Comparison of ENCODE assay signal across 15 cellular contexts in genomic region chr2:239337122-239337876, GRCh38.
DNase-seq lines count a peak whose midpoint lies in the region; ATAC-seq and TF ChIP-seq lines count a peak whose summit lies in the region.
"Had no signal": no experiment of that assay in that cellular context is flagged by ENCODE, and none has a peak within 500 bp of the region (broad histone marks: within the 10 kb centered on the region; RNA-seq: fewer than 3 reads in every experiment).

No MANE protein-coding gene starts in this region.

- H3K4me1 Mint-ChIP-seq in activated CD8-positive, alpha-beta T cell treated with anti-CD3 and anti-CD28 coated beads, Interleukin-2, amount 10 ng/mL, durations not matched to agents 7 days and 5 days (ENCODE audit: low read depth) = peaks cover 35% of the 10 kb centered on the region
- H3K4me1 Mint-ChIP-seq in MCF 10A (ENCODE audit: insufficient read depth, unreplicated experiment) = no peaks in the 10 kb centered on the region

- H3K27ac ChIP-seq in DND-41 (ENCODE audit: low read length) (peak overlapping the region; percentile 53), angular gyrus (ENCODE audit: low read depth, low read length) (peak overlapping the region; percentile 53)
- H3K27ac ChIP-seq: parathyroid adenoma had no signal

- no peaks in the 10 kb centered on the region for H3K9me3 Mint-ChIP-seq in activated CD8-positive, alpha-beta T cell treated with anti-CD3 and anti-CD28 coated beads, Interleukin-2, amount 10 ng/mL, durations not matched to agents 7 days and 5 days (ENCODE audit: insufficient read depth)
- H3K9me3 Mint-ChIP-seq in MCF 10A (ENCODE audit: unreplicated experiment) = no peaks in the 10 kb centered on the region
- H3K9me3 Mint-ChIP-seq: activated naive CD8-positive, alpha-beta T cell treated with anti-CD3 and anti-CD28 coated beads, Interleukin-2, amount 50 U/mL, for 24 hours had no signal

- H3K27me3 ChIP-seq in DND-41 (ENCODE audit: insufficient read depth, low read length, poor library complexity) = no peaks in the 10 kb centered on the region

- H3K79me2 ChIP-seq in DND-41 (ENCODE audit: insufficient read depth, low read length) = peaks cover 100% of the 10 kb centered on the region

- no peak overlapping the region for H3K27ac Mint-ChIP-seq in activated CD8-positive, alpha-beta T cell treated with anti-CD3 and anti-CD28 coated beads, Interleukin-2, amount 10 ng/mL, durations not matched to agents 7 days and 5 days
- no peak overlapping the region for H3K27ac Mint-ChIP-seq in MCF 10A (ENCODE audit: low read depth, unreplicated experiment)
- H3K27ac Mint-ChIP-seq: activated naive CD8-positive, alpha-beta T cell treated with anti-CD3 and anti-CD28 coated beads, Interleukin-2, amount 50 U/mL, for 24 hours had no signal

- peaks cover 90% of the 10 kb centered on the region for H3K4me1 ChIP-seq in DND-41 (ENCODE audit: insufficient read depth, low read length)
- H3K4me1 ChIP-seq: parathyroid adenoma had no signal

- H3K27me3 Mint-ChIP-seq in activated CD8-positive, alpha-beta T cell treated with anti-CD3 and anti-CD28 coated beads, Interleukin-2, amount 10 ng/mL, durations not matched to agents 7 days and 5 days (ENCODE audit: low read depth) = peaks cover 10% of the 10 kb centered on the region
- no peaks in the 10 kb centered on the region for H3K27me3 Mint-ChIP-seq in MCF 10A (ENCODE audit: insufficient read depth, unreplicated experiment)
- H3K27me3 Mint-ChIP-seq: activated naive CD8-positive, alpha-beta T cell treated with anti-CD3 and anti-CD28 coated beads, Interleukin-2, amount 50 U/mL, for 24 hours had no signal

- H3K4me3 Mint-ChIP-seq in activated CD8-positive, alpha-beta T cell treated with anti-CD3 and anti-CD28 coated beads, Interleukin-2, amount 10 ng/mL, durations not matched to agents 7 days and 5 days = no peak overlapping the region
- no peak overlapping the region for H3K4me3 Mint-ChIP-seq in MCF 10A (ENCODE audit: unreplicated experiment)
- H3K4me3 Mint-ChIP-seq: activated naive CD8-positive, alpha-beta T cell treated with anti-CD3 and anti-CD28 coated beads, Interleukin-2, amount 50 U/mL, for 24 hours had no signal

- CTCF ChIA-PET in activated CD8-positive, alpha-beta T cell treated with anti-CD3 and anti-CD28 coated beads, Interleukin-2, amount 10 ng/mL, durations not matched to agents 7 days and 5 days (lab: Charles Lee) = no interaction called here
- CTCF ChIA-PET in MCF 10A (lab: Yijun Ruan, JAX) = no interaction called here

- no TSS peak for BruUV-seq in MCF 10A (replicated peaks; lab: Mats Ljungman, UMichigan)

- H3K4me3 ChIP-seq in DND-41 (ENCODE audit: low read depth in 1 of 2, low read length in 2 of 2) = no peak overlapping the region

- peaks cover 67% of the 10 kb centered on the region for H3K36me3 ChIP-seq in DND-41 (ENCODE audit: insufficient read depth, low read length)

- peak; percentile 11 for DNase-seq in DND-41
- DNase-seq in left ventricle myocardium superior = no peak
- DNase-seq in pons (ENCODE audit: low spot score) = peak; percentile 73
- no peak for DNase-seq in EL
- DNase-seq in middle frontal gyrus (ENCODE audit: extremely low spot score, low spot score) = no peak
- no peak for DNase-seq in activated CD8-positive, alpha-beta T cell treated with anti-CD3 and anti-CD28 coated beads, Interleukin-2, amount 10 ng/mL, durations not matched to agents 7 days and 5 days
- DNase-seq in MCF 10A (ENCODE audit: unreplicated experiment) = no peak
- DNase-seq: activated CD4-positive, alpha-beta T cell treated with anti-CD3 and anti-CD28 coated beads, Interleukin-2, amount 50 U/mL, for 48 hours; activated naive CD8-positive, alpha-beta T cell treated with anti-CD3 and anti-CD28 coated beads, Interleukin-2, amount 50 U/mL, for 24 hours; NCI-H1694 treated with DMSO at 0.1 percent for 48 hours; NCI-H524 treated with DMSO at 0.1 percent for 48 hours; stimulated activated CD4-positive, alpha-beta T cell treated with anti-CD3 and anti-CD28 coated beads, Interleukin-12 subunit alpha, Interleukin-12 subunit beta, amount 100 ng/mL, for 4 hours had no signal

- H3K4me2 ChIP-seq in DND-41 (ENCODE audit: insufficient read depth, low read length) = no peak overlapping the region

- POLR2A ChIA-PET in activated CD8-positive, alpha-beta T cell treated with anti-CD3 and anti-CD28 coated beads, Interleukin-2, amount 10 ng/mL, durations not matched to agents 7 days and 5 days (lab: Charles Lee) = interaction anchor here (1.1 kb wide), 2 partner anchors 14 to 29 kb away, joined by 3 read pairs; no protein-coding TSS in a partner anchor
- POLR2A ChIA-PET in MCF 10A (lab: Yijun Ruan, JAX) = no interaction called here

- no peaks in the 10 kb centered on the region for H3K9me3 ChIP-seq in DND-41 (ENCODE audit: insufficient read depth, low read length, severe bottlenecking)

- peaks cover 16% of the 10 kb centered on the region for H3K36me3 Mint-ChIP-seq in activated CD8-positive, alpha-beta T cell treated with anti-CD3 and anti-CD28 coated beads, Interleukin-2, amount 10 ng/mL, durations not matched to agents 7 days and 5 days (ENCODE audit: low read depth)
- no peaks in the 10 kb centered on the region for H3K36me3 Mint-ChIP-seq in MCF 10A (ENCODE audit: insufficient read depth, unreplicated experiment)

- TF ChIP-seq CTCF in DND-41 (IDR thresholded peaks at IDR 0.05; ENCODE audit: borderline replicate concordance, extremely low read depth, low read length, poor library complexity, severe bottlenecking) (no peak), MCF 10A (IDR thresholded peaks at IDR 0.05; ENCODE audit: unreplicated experiment) (no peak)

- no peak overlapping the region for H3K9ac ChIP-seq in DND-41 (ENCODE audit: low read depth, low read length)
- H3K9ac ChIP-seq: parathyroid adenoma had no signal

- intact Hi-C loops in left ventricle myocardium superior (cut with micrococcal nuclease) (no loop called here), MCF 10A (cut with micrococcal nuclease) (no loop called here)

- no peak overlapping the region for H2AFZ ChIP-seq in DND-41 (ENCODE audit: low read depth, low read length)
- H2AFZ ChIP-seq: parathyroid adenoma had no signal

- H4K20me1 ChIP-seq in DND-41 (ENCODE audit: insufficient read depth, low read length) = peaks cover 47% of the 10 kb centered on the region

- ATAC-seq in DND-41 (ENCODE audit: insufficient read depth, low read depth) (no peak), left ventricle myocardium superior (peak; percentile 49)
- no peak for ATAC-seq in activated CD8-positive, alpha-beta T cell treated with anti-CD3 and anti-CD28 coated beads, Interleukin-2, amount 10 ng/mL, durations not matched to agents 7 days and 5 days
- ATAC-seq: activated naive CD8-positive, alpha-beta T cell treated with anti-CD3 and anti-CD28 coated beads, Interleukin-2, amount 50 U/mL, for 24 hours; SK-N-SH treated with all-trans-retinoic acid at 6 μM for 48 hours had no signal

Comparison
In these comparisons a context has a peak if more than half of its experiments do, and no peak if none do; other contexts are left out.
1. DNase-seq: peak in DND-41 (single experiment) and pons (single experiment); none in left ventricle myocardium superior (single experiment), EL (single experiment), middle frontal gyrus (single experiment), activated CD8-positive, alpha-beta T cell treated with anti-CD3 and anti-CD28 coated beads, Interleukin-2, amount 10 ng/mL, durations not matched to agents 7 days and 5 days (single experiment) and MCF 10A (single experiment).